In genomic region chr3:15629860-15630597, GRCh38 we compare ENCODE assay signal across 8 cellular contexts. TPM values are rescaled to one million over a fixed set of nuclear protein-coding genes. Genes with fewer than 3 reads are reported as not detected.
DNase-seq lines count a peak whose midpoint lies in the region; ATAC-seq and TF ChIP-seq lines count a peak whose summit lies in the region.

No MANE protein-coding gene starts in this region.

- no peaks in the 10 kb centered on the region for H3F3A ChIP-seq in neural cell (ENCODE audit: insufficient read depth, low read length, poor library complexity, severe bottlenecking)

- H3K4me3 ChIP-seq in NT2/D1 (ENCODE audit: insufficient read length, low read depth) (no peak overlapping the region), neural cell (ENCODE audit: low read length) (peak overlapping the region; percentile 42), upper lobe of left lung (peak overlapping the region in 3 of 4 donors; percentile 18 to 38 (median 37))

- TF ChIP-seq POLR2A in upper lobe of left lung (IDR thresholded peaks at IDR 0.05), result no peak

- H3K36me3 ChIP-seq in NT2/D1 (ENCODE audit: insufficient read depth, insufficient read length, low read length) (no peaks in the 10 kb centered on the region), neural cell (ENCODE audit: insufficient read depth, low read length) (no peaks in the 10 kb centered on the region), upper lobe of left lung (no peaks in the 10 kb centered on the region)

- in situ Hi-C loops in Caki2 (cut with HindIII; ENCODE audit: low pct_unique_long_range_greater_than_20kb, low sequenced_read_pairs), result no loop called here

- H4K20me1 ChIP-seq in neural cell (ENCODE audit: insufficient read depth), result no peaks in the 10 kb centered on the region

- H3K27ac ChIP-seq in neural cell (ENCODE audit: low read length) (peak overlapping the region; percentile 71), upper lobe of left lung (peak overlapping the region in 3 of 4 donors; percentile 32 to 60 (median 51))

- H2AFZ ChIP-seq in neural cell (ENCODE audit: low read depth, low read length), result no peak overlapping the region

- H3K9me3 ChIP-seq in NT2/D1 (ENCODE audit: insufficient read depth, low read length), result no peaks in the 10 kb centered on the region
- H3K9me3 ChIP-seq in neural cell (ENCODE audit: low read length), result no peaks in the 10 kb centered on the region
- H3K9me3 ChIP-seq in upper lobe of left lung, result no peaks in the 10 kb centered on the region

- 37 to 39% methylated on average over 10 of the region's 10 CpGs for WGBS in upper lobe of left lung, 2 donors

- peak; percentile 98 for ATAC-seq in GM19395 (IDR thresholded peaks at IDR 0.05; ENCODE audit: unreplicated experiment)
- ATAC-seq in HG03457 (IDR thresholded peaks at IDR 0.05; ENCODE audit: unreplicated experiment), result peak; percentile 89
- peak; percentile 90 to 94 for ATAC-seq in upper lobe of left lung (ENCODE audit: low FRiP score in 2 of 2)

- H3K4me2 ChIP-seq in neural cell (ENCODE audit: low read length), result no peak overlapping the region

- H3K9ac ChIP-seq in NT2/D1 (ENCODE audit: insufficient read length, low read depth) (no peak overlapping the region), neural cell (ENCODE audit: low read length) (no peak overlapping the region)

- TF ChIP-seq CTCF in neural cell (IDR thresholded peaks at IDR 0.05; ENCODE audit: poor library complexity, severe bottlenecking), result peak; percentile 77
- peak; percentile 66 to 86 (median 76) for TF ChIP-seq CTCF in upper lobe of left lung (IDR thresholded peaks at IDR 0.05)

- TF ChIP-seq EP300 in neural cell (conservative IDR thresholded peaks at IDR 0.05; ENCODE audit: poor library complexity, severe bottlenecking) (no peak), upper lobe of left lung (IDR thresholded peaks at IDR 0.05) (no peak)

- peak; percentile 72 for TF ChIP-seq RAD21 in neural cell (conservative IDR thresholded peaks at IDR 0.05)

- peaks cover 7% of the 10 kb centered on the region for H3K4me1 ChIP-seq in NT2/D1 (ENCODE audit: insufficient read depth, insufficient read length)
- H3K4me1 ChIP-seq in upper lobe of left lung, result peaks cover 9 to 32% (median 17%) of the 10 kb centered on the region in 4 donors

- no peaks in the 10 kb centered on the region for H3K9me2 ChIP-seq in neural cell (ENCODE audit: insufficient read depth, low read length)

- no peaks in the 10 kb centered on the region for H3K79me2 ChIP-seq in neural cell (replicated peaks; ENCODE audit: insufficient read depth, low read length)

- DNase-seq in Caki2 (ENCODE audit: low read depth) (peak; percentile 61), NT2/D1 (ENCODE audit: low read depth, low spot score) (peak; percentile 59), fibroblast of peridontal ligament (ENCODE audit: extremely low read depth) (peak; percentile 92), upper lobe of left lung (peak in 1 of 2 donors; percentile 76)
- DNase-seq in activated T-cell treated with anti-CD3 and anti-CD28 coated beads, Interleukin-2, amount 50 U/mL, for 48 hours, result peak; percentile 45 to 61

- H3K27me3 ChIP-seq in NT2/D1 (ENCODE audit: insufficient read depth, insufficient read length) (no peaks in the 10 kb centered on the region), neural cell (ENCODE audit: insufficient read depth, low read depth, low read length) (no peaks in the 10 kb centered on the region), upper lobe of left lung (no peaks in the 10 kb centered on the region)

TF ChIP-seq in neural cell, 6 proteins besides CTCF, POLR2A, EP300 and RAD21:
- TF ChIP-seq SMC3 (conservative IDR thresholded peaks at IDR 0.05; ENCODE audit: poor library complexity) (peak; percentile 74), REST (IDR thresholded peaks at IDR 0.05; ENCODE audit: borderline replicate concordance) (no peak), POLR2AphosphoS5 (IDR thresholded peaks at IDR 0.05) (no peak), TAF1 (IDR thresholded peaks at IDR 0.05; ENCODE audit: low read depth) (no peak)
TF ChIP-seq in neural cell: peak in this region for 1.

RNA-seq across cellular contexts. Expression of gene BTD, which starts 28.5 kb away (rescaled TPM):
- 2.5 and 6.4 TPM in 2 replicates for total RNA-seq in Caki2 (2014; rRNA removed; shearing (Covaris generic); ENCODE audit: low replicate concordance)
- polyA plus RNA-seq in neural cell, result 4.6 TPM in 2 replicates
- 12.2 and 14.6 TPM in 2 replicates for polyA minus RNA-seq in neural cell
- 10 to 100 TPM in 5 of 6 donors, 1 to 10 TPM in 1; 6.8 to 32.2 (median 21.8) TPM for total RNA-seq in upper lobe of left lung

RNA-seq across cellular contexts. Expression of gene HACL1, which starts 28.7 kb away (rescaled TPM):
- 7.9 and 10.9 TPM in 2 replicates for total RNA-seq in Caki2 (2014; rRNA removed; shearing (Covaris generic); ENCODE audit: low replicate concordance)
- polyA plus RNA-seq in neural cell, result 22.5 and 26.0 TPM in 2 replicates
- polyA minus RNA-seq in neural cell, result 38.1 and 38.5 TPM in 2 replicates
- 10 to 100 TPM; 12.9 to 32.5 (median 19.6) TPM for total RNA-seq in upper lobe of left lung
